In the genomic region with DNA sequence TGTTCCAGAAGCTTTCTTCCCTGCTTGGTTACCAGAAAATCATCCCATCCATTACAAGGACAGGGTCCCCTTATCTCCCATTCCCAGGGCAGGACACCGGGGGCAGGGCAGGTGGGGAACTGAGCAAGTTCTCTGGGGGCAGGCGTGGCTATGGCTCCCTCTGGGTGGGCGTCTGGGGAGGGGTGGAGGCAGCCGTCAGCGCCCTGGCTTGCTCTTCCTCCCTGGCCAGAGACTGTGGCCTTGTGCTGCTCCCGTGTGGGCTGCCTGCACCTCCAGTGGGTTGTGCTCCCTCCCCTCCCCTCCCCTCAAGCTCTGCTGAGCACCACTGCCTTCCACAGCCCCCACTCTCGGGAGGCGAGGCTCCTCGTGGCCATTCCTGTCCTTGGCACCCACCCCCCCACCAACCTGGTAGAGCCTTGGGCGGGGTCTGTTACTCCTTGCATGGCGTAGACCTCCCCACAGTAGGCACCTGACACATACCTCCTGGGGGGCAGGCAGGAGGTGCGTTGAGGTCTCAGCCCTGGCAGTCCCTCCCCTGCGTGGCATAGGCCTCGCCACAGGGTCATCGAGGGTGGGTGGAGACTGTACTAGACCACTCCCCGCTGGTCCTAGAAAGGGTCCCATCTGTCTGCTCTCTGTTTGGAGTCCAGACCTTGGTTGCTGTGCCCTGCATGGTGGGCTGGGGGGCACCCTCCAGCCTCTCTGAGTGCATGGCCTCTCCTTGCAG, we compare ENCODE assay signal across 2 cellular contexts.
TF ChIP-seq lines count a peak whose summit lies in the region.

No MANE protein-coding gene starts in this region.

TF ChIP-seq in WTC11, 78 proteins besides CTCF, POLR2A, EP300 and RAD21:
- TF ChIP-seq RELA (CRISPR knock-in tag; IDR thresholded peaks at IDR 0.05; ENCODE audit: borderline replicate concordance), result peak; percentile 41; the same call in 1 of the 2 replicates
- TF ChIP-seq, protein P1, sequence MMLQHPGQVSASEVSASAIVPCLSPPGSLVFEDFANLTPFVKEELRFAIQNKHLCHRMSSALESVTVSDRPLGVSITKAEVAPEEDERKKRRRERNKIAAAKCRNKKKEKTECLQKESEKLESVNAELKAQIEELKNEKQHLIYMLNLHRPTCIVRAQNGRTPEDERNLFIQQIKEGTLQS (CRISPR knock-in tag; conservative IDR thresholded peaks at IDR 0.05), result no peak
TF ChIP-seq in WTC11: peak in this region for 1.

TF ChIP-seq in HepG2, 621 proteins besides CTCF, POLR2A, EP300 and RAD21:
- TF ChIP-seq JUN (CRISPR knock-in tag; IDR thresholded peaks at IDR 0.05) (no peak), AGO2 (optimal IDR thresholded peaks at IDR 0.05; ENCODE audit: low read depth, low read length) (peak; percentile 70)
